8 cellular contexts compared by ENCODE assay signal in genomic region chr4:38310446-38311043, GRCh38.
DNase-seq lines count a peak whose midpoint lies in the region; ATAC-seq and TF ChIP-seq lines count a peak whose summit lies in the region.

No MANE protein-coding gene starts in this region.

- no peak overlapping the region for H3K9ac ChIP-seq in Loucy (ENCODE audit: low read depth, low read length, poor library complexity, severe bottlenecking)

- H3K9me3 Mint-ChIP-seq in activated naive CD4-positive, alpha-beta T cell treated with anti-CD3 and anti-CD28 coated beads for 36 hours: peaks cover 2% of the 10 kb centered on the region

- peak overlapping the region; percentile 10 for H3K4me3 Mint-ChIP-seq in activated naive CD4-positive, alpha-beta T cell treated with anti-CD3 and anti-CD28 coated beads for 36 hours

- WGBS in suprapubic skin: 66% methylated on average over 4 of the region's 4 CpGs

- H3K79me2 ChIP-seq in Loucy (ENCODE audit: insufficient read depth, low read length): no peaks in the 10 kb centered on the region

- peak overlapping the region; percentile 72 for H3K27ac Mint-ChIP-seq in activated naive CD4-positive, alpha-beta T cell treated with anti-CD3 and anti-CD28 coated beads for 36 hours

- no peak for TF ChIP-seq POLR2A in suprapubic skin (IDR thresholded peaks at IDR 0.05)

- H2AFZ ChIP-seq in Loucy (ENCODE audit: low read length): 0 out of 2 replicates have a peak overlapping the region, but pooled peaks have one; percentile 13

- TF ChIP-seq EP300 in suprapubic skin (IDR thresholded peaks at IDR 0.05): no peak

- H3K36me3 ChIP-seq in Loucy (ENCODE audit: insufficient read depth, low read length) (no peaks in the 10 kb centered on the region), suprapubic skin (no peaks in the 10 kb centered on the region)

- intact Hi-C loops in activated naive CD4-positive, alpha-beta T cell treated with anti-CD3 and anti-CD28 coated beads for 36 hours (cut with micrococcal nuclease): loop anchor here (1.0 to 10.0 kb wide), 15 partner anchors 25 to 1986 kb away; partner anchors contain the start of genes PGM2, RELL1, TLR1 and TMEM156

- H3F3A ChIP-seq in Loucy (ENCODE audit: low read depth): no peaks in the 10 kb centered on the region

- peaks cover 65% of the 10 kb centered on the region for H3K4me1 Mint-ChIP-seq in activated naive CD4-positive, alpha-beta T cell treated with anti-CD3 and anti-CD28 coated beads for 36 hours (ENCODE audit: low read depth)

- H3K4me3 ChIP-seq in Loucy (ENCODE audit: low read length, poor library complexity, severe bottlenecking) (no peak overlapping the region), suprapubic skin (no peak overlapping the region)

- ATAC-seq in GM21526 (IDR thresholded peaks at IDR 0.05; ENCODE audit: low FRiP score, unreplicated experiment): peak; percentile 85
- ATAC-seq in esophagus mucosa: no peak
- no peak for ATAC-seq in left lobe of liver

- no peaks in the 10 kb centered on the region for H3K36me3 Mint-ChIP-seq in activated naive CD4-positive, alpha-beta T cell treated with anti-CD3 and anti-CD28 coated beads for 36 hours (ENCODE audit: low read depth)

- H3K9me3 ChIP-seq in Loucy (ENCODE audit: insufficient read depth, low read depth, low read length) (no peaks in the 10 kb centered on the region), suprapubic skin (no peaks in the 10 kb centered on the region)

- peaks cover 2% of the 10 kb centered on the region for H3K27me3 Mint-ChIP-seq in activated naive CD4-positive, alpha-beta T cell treated with anti-CD3 and anti-CD28 coated beads for 36 hours (ENCODE audit: low read depth)

- no peak overlapping the region for H3K27ac ChIP-seq in suprapubic skin

- TF ChIP-seq CTCF in Loucy (conservative IDR thresholded peaks at IDR 0.05; ENCODE audit: low read length): no peak
- no peak for TF ChIP-seq CTCF in suprapubic skin (IDR thresholded peaks at IDR 0.05)

- peak; percentile 50 for DNase-seq in CD1c-positive myeloid dendritic cell (ENCODE audit: extremely low spot score)
- DNase-seq in activated naive CD4-positive, alpha-beta T cell treated with anti-CD3 and anti-CD28 coated beads for 36 hours: peak; percentile 89
- peak; percentile 56 to 71 for DNase-seq in stimulated activated CD4-positive, alpha-beta T cell treated with anti-CD3 and anti-CD28 coated beads, Interleukin-2, amount 100 ng/mL, for 24 hours
- no peak for DNase-seq in suprapubic skin (ENCODE audit: low spot score in 2 of 2)
- DNase-seq in left lobe of liver (ENCODE audit: low spot score): no peak

- H4K20me1 ChIP-seq in Loucy (ENCODE audit: insufficient read depth, low read length, poor library complexity, severe bottlenecking): no peaks in the 10 kb centered on the region

- H3K4me1 ChIP-seq in Loucy (ENCODE audit: insufficient read depth, low read length, poor library complexity, severe bottlenecking) (no peaks in the 10 kb centered on the region), suprapubic skin (peaks cover 23% of the 10 kb centered on the region)

- no peak overlapping the region for H3K4me2 ChIP-seq in Loucy (ENCODE audit: low read depth, low read length, poor library complexity, severe bottlenecking)

- H3K27me3 ChIP-seq in Loucy (ENCODE audit: insufficient read depth, low read length, poor library complexity, severe bottlenecking): no peaks in the 10 kb centered on the region
- no peaks in the 10 kb centered on the region for H3K27me3 ChIP-seq in suprapubic skin

- CTCF ChIA-PET in activated naive CD4-positive, alpha-beta T cell treated with anti-CD3 and anti-CD28 coated beads for 36 hours (lab: Charles Lee): interaction anchor here (0.6 to 4.4 kb wide), 11 partner anchors 8 to 420 kb away, joined by 3 to 21 read pairs (median 3); no protein-coding TSS in a partner anchor

- no peaks in the 10 kb centered on the region for H3K9me2 ChIP-seq in Loucy (replicated peaks; ENCODE audit: low read depth, low read length)

Comparison
In these comparisons a context has a peak if more than half of its experiments do, and no peak if none do; other contexts are left out.
1. DNase-seq: peak in CD1c-positive myeloid dendritic cell (single experiment), activated naive CD4-positive, alpha-beta T cell treated with anti-CD3 and anti-CD28 coated beads for 36 hours (single experiment) and stimulated activated CD4-positive, alpha-beta T cell treated with anti-CD3 and anti-CD28 coated beads, Interleukin-2, amount 100 ng/mL, for 24 hours (2 of 2); none in suprapubic skin (0 of 2) and left lobe of liver (single experiment).